Comparison of ENCODE assay signal across 21 cellular contexts in genomic region chr17:67566656-67567055, GRCh38.
"Had no signal": no experiment of that assay in that cellular context is flagged by ENCODE, and none has a peak within 500 bp of the region (broad histone marks: within the 10 kb centered on the region; RNA-seq: fewer than 3 reads in every experiment).

No MANE protein-coding gene starts in this region.

- H3K9ac ChIP-seq: parathyroid adenoma had no signal

- H3K4me1 ChIP-seq: gastrocnemius medialis, lower lobe of right lung, parathyroid adenoma, prostate gland, right atrium auricular region, sigmoid colon, stomach, thyroid gland, vagina had no signal

- H3K4me3 ChIP-seq: gastrocnemius medialis, lower lobe of right lung, prostate gland, right atrium auricular region, sigmoid colon, stomach, thyroid gland, vagina had no signal

- H3K27me3 ChIP-seq: gastrocnemius medialis, neutrophil, right atrium auricular region, sigmoid colon, stomach, thyroid gland, vagina had no signal

- DNase-seq: cerebellar nuclear complex; effector CD8-positive, alpha-beta T cell; erythroblast; gastrocnemius medialis; head of caudate nucleus; left ventricle myocardium superior; lower lobe of right lung; natural killer cell; stimulated activated CD4-positive, alpha-beta T cell treated with anti-CD3 and anti-CD28 coated beads, Interleukin-2, amount 100 ng/mL, for 24 hours; stimulated activated CD4-positive, alpha-beta T cell treated with anti-CD3 and anti-CD28 coated beads, Interleukin-4, amount 100 ng/mL, for 24 hours; stimulated activated naive CD4-positive, alpha-beta T cell treated with Interleukin-2 at 50 U/mL for 16 hours; stomach; thyroid gland; trophoblast cell had no signal

- H3K79me2 ChIP-seq: parathyroid adenoma had no signal

- H3K9me3 ChIP-seq: gastrocnemius medialis, lower lobe of right lung, neutrophil, prostate gland, right atrium auricular region, sigmoid colon, stomach, thyroid gland, vagina had no signal

- H3K27ac ChIP-seq: gastrocnemius medialis, lower lobe of right lung, neutrophil, parathyroid adenoma, prostate gland, right atrium auricular region, sigmoid colon, stomach, thyroid gland, vagina had no signal

- H2AFZ ChIP-seq: parathyroid adenoma had no signal

- H3K36me3 ChIP-seq: gastrocnemius medialis, lower lobe of right lung, neutrophil, prostate gland, right atrium auricular region, sigmoid colon, thyroid gland, vagina had no signal

- ATAC-seq: gastrocnemius medialis; left ventricle myocardium superior; lower lobe of right lung; natural killer cell; stimulated activated effector memory CD8-positive, alpha-beta T cell treated with anti-CD3 and anti-CD28 coated beads, Interleukin-12 subunit alpha, Interleukin-12 subunit beta, amount 100 ng/mL, for 72 hours had no signal
